Comparison of ENCODE assay signal across 16 cellular contexts in genomic region chr17:18919963-18920362, GRCh38. TPM values are rescaled to one million over a fixed set of nuclear protein-coding genes. Genes with fewer than 3 reads are reported as not detected.
DNase-seq lines count a peak whose midpoint lies in the region; ATAC-seq and TF ChIP-seq lines count a peak whose summit lies in the region.
"Had no signal": no experiment of that assay in that cellular context is flagged by ENCODE, and none has a peak within 500 bp of the region (broad histone marks: within the 10 kb centered on the region; RNA-seq: fewer than 3 reads in every experiment).

No MANE protein-coding gene starts in this region.

- H3K36me3 ChIP-seq in DOHH2 (ENCODE audit: control insufficient read depth, low read length) = peaks cover 73% of the 10 kb centered on the region
- H3K36me3 ChIP-seq in KOPT-K1 (ENCODE audit: insufficient read depth, low read length) = peaks cover 51% of the 10 kb centered on the region

- H3K27me3 ChIP-seq in DOHH2 (ENCODE audit: control insufficient read depth, low read length) = no peaks in the 10 kb centered on the region
- H3K27me3 ChIP-seq in dorsolateral prefrontal cortex = no peaks in the 10 kb centered on the region
- H3K27me3 ChIP-seq: neural progenitor cell had no signal

- no peaks in the 10 kb centered on the region for H3K9me2 ChIP-seq in DOHH2 (replicated peaks; ENCODE audit: control insufficient read depth, low read length)

- no peak for DNase-seq in activated naive CD8-positive, alpha-beta T cell treated with anti-CD3 and anti-CD28 coated beads, Interleukin-2, amount 50 U/mL, for 24 hours
- DNase-seq in neural crest cell (ENCODE audit: low read depth, low spot score) (no peak), HEK293T (ENCODE audit: extremely low spot score) (no peak), dorsolateral prefrontal cortex (no peak), A172 (ENCODE audit: low spot score) (no peak)
- DNase-seq: activated T-cell treated with anti-CD3 and anti-CD28 coated beads, Interleukin-2, amount 50 U/mL, for 72 hours; effector CD4-positive, alpha-beta T cell; immature natural killer cell; NCI-H1694; NCI-H748 treated with DMSO at 0.1 percent for 48 hours had no signal

- CTCF ChIA-PET in HEK293T (lab: Yijun Ruan, JAX) = interaction anchor here (0.6 kb wide), 1 partner anchor 13 kb away, joined by 3 read pairs; no protein-coding TSS in a partner anchor

- H3K27me3 Mint-ChIP-seq in activated naive CD8-positive, alpha-beta T cell treated with anti-CD3 and anti-CD28 coated beads, Interleukin-2, amount 50 U/mL, for 24 hours = no peaks in the 10 kb centered on the region
- H3K27me3 Mint-ChIP-seq in neural crest cell (ENCODE audit: low read depth) = no peaks in the 10 kb centered on the region

- H3K4me1 Mint-ChIP-seq in activated naive CD8-positive, alpha-beta T cell treated with anti-CD3 and anti-CD28 coated beads, Interleukin-2, amount 50 U/mL, for 24 hours = peaks cover 55% of the 10 kb centered on the region
- peaks cover 18% of the 10 kb centered on the region for H3K4me1 Mint-ChIP-seq in neural crest cell

- H3F3A ChIP-seq in DOHH2 (ENCODE audit: control insufficient read depth, insufficient read depth) = peaks cover 35% of the 10 kb centered on the region

- no peaks in the 10 kb centered on the region for H3K9me3 Mint-ChIP-seq in activated naive CD8-positive, alpha-beta T cell treated with anti-CD3 and anti-CD28 coated beads, Interleukin-2, amount 50 U/mL, for 24 hours
- H3K9me3 Mint-ChIP-seq in neural crest cell = no peaks in the 10 kb centered on the region
- H3K9me3 Mint-ChIP-seq: activated T-cell treated with anti-CD3 and anti-CD28 coated beads, Interleukin-2, amount 50 U/mL, for 72 hours; immature natural killer cell; neural progenitor cell had no signal

- H4K20me1 ChIP-seq in DOHH2 (ENCODE audit: control insufficient read depth, insufficient read depth, low read depth, low read length) = no peaks in the 10 kb centered on the region

- H3K27ac Mint-ChIP-seq in activated naive CD8-positive, alpha-beta T cell treated with anti-CD3 and anti-CD28 coated beads, Interleukin-2, amount 50 U/mL, for 24 hours = peak overlapping the region; percentile 41
- peak overlapping the region; percentile 65 for H3K27ac Mint-ChIP-seq in neural crest cell (ENCODE audit: unreplicated experiment)
- H3K27ac Mint-ChIP-seq: activated T-cell treated with anti-CD3 and anti-CD28 coated beads, Interleukin-2, amount 50 U/mL, for 72 hours; neural progenitor cell had no signal

- no peak overlapping the region for H3K4me3 Mint-ChIP-seq in activated naive CD8-positive, alpha-beta T cell treated with anti-CD3 and anti-CD28 coated beads, Interleukin-2, amount 50 U/mL, for 24 hours
- no peak overlapping the region for H3K4me3 Mint-ChIP-seq in neural crest cell
- H3K4me3 Mint-ChIP-seq: activated T-cell treated with anti-CD3 and anti-CD28 coated beads, Interleukin-2, amount 50 U/mL, for 72 hours; neural progenitor cell had no signal

- H3K4me2 ChIP-seq in DOHH2 (ENCODE audit: low read length) = peak overlapping the region; percentile 84
- H3K4me2 ChIP-seq: neural progenitor cell, smooth muscle cell had no signal

- TF ChIP-seq CTCF in DOHH2 (IDR thresholded peaks at IDR 0.05; ENCODE audit: low read depth, low read length, poor library complexity, severe bottlenecking) (no peak), neural crest cell (conservative IDR thresholded peaks at IDR 0.05) (no peak), dorsolateral prefrontal cortex (IDR thresholded peaks at IDR 0.05 in 54 of 56, conservative IDR thresholded peaks at IDR 0.05 in 2 of 56; ENCODE audit: low read depth in 1 of 56, partially characterized antibody in 56 of 56) (no peak)

- POLR2A ChIA-PET in HEK293T (lab: Yijun Ruan, JAX) = no interaction called here

- H3K27ac ChIP-seq in DOHH2 (ENCODE audit: low read depth, low read length) (peak overlapping the region; percentile 79), KOPT-K1 (ENCODE audit: low read depth, low read length, poor library complexity, severe bottlenecking) (peak overlapping the region; percentile 2), dorsolateral prefrontal cortex (peak overlapping the region in 2 of 59 donors; percentile 10 to 14)
- H3K27ac ChIP-seq: neural progenitor cell, thoracic aorta had no signal

- no peak for ATAC-seq in activated naive CD8-positive, alpha-beta T cell treated with anti-CD3 and anti-CD28 coated beads, Interleukin-2, amount 50 U/mL, for 24 hours
- ATAC-seq in HG02798 (IDR thresholded peaks at IDR 0.05; ENCODE audit: poor library complexity, unreplicated experiment) = no peak
- ATAC-seq: activated T-cell treated with anti-CD3 and anti-CD28 coated beads, Interleukin-2, amount 50 U/mL, for 72 hours had no signal

- intact Hi-C loops in dorsolateral prefrontal cortex (cut with DNase I) = no loop called here

- H3K9me3 ChIP-seq in DOHH2 (ENCODE audit: control insufficient read depth, insufficient read depth, low read length) (no peaks in the 10 kb centered on the region), KOPT-K1 (ENCODE audit: insufficient read depth, low read length, poor library complexity, severe bottlenecking) (no peaks in the 10 kb centered on the region)
- H3K9me3 ChIP-seq: thoracic aorta had no signal

- H3K36me3 Mint-ChIP-seq in activated naive CD8-positive, alpha-beta T cell treated with anti-CD3 and anti-CD28 coated beads, Interleukin-2, amount 50 U/mL, for 24 hours (ENCODE audit: low read depth) = peaks cover 34% of the 10 kb centered on the region
- peaks cover 20% of the 10 kb centered on the region for H3K36me3 Mint-ChIP-seq in neural crest cell (ENCODE audit: low read depth)

- peak overlapping the region; percentile 20 for H3K4me3 ChIP-seq in DOHH2 (ENCODE audit: low read length)
- no peak overlapping the region for H3K4me3 ChIP-seq in dorsolateral prefrontal cortex
- H3K4me3 ChIP-seq: neural progenitor cell, smooth muscle cell, thoracic aorta had no signal

- H3K4me1 ChIP-seq in DOHH2 (ENCODE audit: control insufficient read depth, low read length) = peaks cover 97% of the 10 kb centered on the region
- H3K4me1 ChIP-seq: neural progenitor cell had no signal

- H3K79me2 ChIP-seq in DOHH2 (ENCODE audit: control insufficient read depth, low read length) = peaks cover 69% of the 10 kb centered on the region

TF ChIP-seq in HEK293T, 16 proteins besides CTCF, POLR2A, EP300 and RAD21:
- TF ChIP-seq ELF4 (IDR thresholded peaks at IDR 0.05) (no peak), FOXA1 (IDR thresholded peaks at IDR 0.05) (no peak), LEF1 (IDR thresholded peaks at IDR 0.05; ENCODE audit: borderline replicate concordance) (no peak), TARDBP (IDR thresholded peaks at IDR 0.05) (no peak), ZNF384 (IDR thresholded peaks at IDR 0.05) (no peak), HDGF (IDR thresholded peaks at IDR 0.05; ENCODE audit: borderline replicate concordance) (no peak), FOXM1 (IDR thresholded peaks at IDR 0.05; ENCODE audit: borderline replicate concordance) (no peak), CTBP1 (IDR thresholded peaks at IDR 0.05; ENCODE audit: borderline replicate concordance) (no peak), L3MBTL2 (conservative IDR thresholded peaks at IDR 0.05) (no peak), SP1 (IDR thresholded peaks at IDR 0.05) (no peak), SUZ12 (IDR thresholded peaks at IDR 0.05) (no peak), BHLHE40 (IDR thresholded peaks at IDR 0.05; ENCODE audit: borderline replicate concordance) (no peak)
TF ChIP-seq in HEK293T: peak in this region for 0.

RNA-seq across cellular contexts. Expression of gene SLC5A10, which starts 32.0 kb away (rescaled TPM):
- total RNA-seq in neural crest cell (not detected in 2 replicates), dorsolateral prefrontal cortex (under 1 TPM in 1 of 120 experiments, not detected in 119; 0.25 TPM)
- 0.22 TPM in 1 of 2 replicates, not detected in the other for total RNA-seq in A172 (2014; rRNA removed; shearing (Covaris generic))
- total RNA-seq: activated T-cell treated with anti-CD3 and anti-CD28 coated beads, Interleukin-2, amount 50 U/mL, for 72 hours; smooth muscle cell; thoracic aorta had no signal
